ENCODE assay signal across 20 cellular contexts in the genomic region with DNA sequence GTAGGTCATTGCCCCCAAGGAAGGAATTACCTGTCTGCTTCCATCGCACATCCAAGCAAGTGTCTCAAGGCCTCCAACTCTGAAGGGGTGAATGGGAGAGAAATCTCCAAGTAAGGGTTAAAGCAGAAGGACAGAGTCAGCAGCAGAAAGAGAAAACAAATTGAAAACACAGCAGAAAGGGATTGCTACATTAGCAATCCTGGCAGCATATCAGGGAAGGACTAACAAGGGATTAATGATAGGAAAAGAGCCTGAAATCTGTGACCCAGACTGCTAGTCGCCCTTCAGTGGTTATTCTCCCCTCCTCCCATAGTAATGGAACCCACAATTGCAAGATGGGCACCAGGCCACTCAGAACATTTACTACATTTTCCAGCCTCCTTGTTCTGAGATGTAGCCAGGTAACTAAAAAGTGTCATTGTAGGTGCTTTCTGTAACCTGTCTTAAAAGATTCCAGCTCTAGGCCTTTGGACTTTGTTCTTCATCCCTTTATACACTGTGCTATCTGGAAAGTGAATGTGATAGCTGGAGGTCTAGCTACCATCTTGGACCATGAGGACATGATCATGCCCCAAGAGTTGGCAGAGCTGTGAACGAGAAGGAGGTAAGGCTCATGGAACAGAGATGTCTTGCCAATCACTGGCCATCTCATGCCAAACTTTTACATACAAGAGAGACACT.
"Had no signal": no experiment of that assay in that cellular context is flagged by ENCODE, and none has a peak within 500 bp of the region (broad histone marks: within the 10 kb centered on the region; RNA-seq: fewer than 3 reads in every experiment).

No MANE protein-coding gene starts in this region.

- H3K4me3 ChIP-seq: dorsolateral prefrontal cortex, gastrocnemius medialis, heart right ventricle, left ventricle myocardium inferior, lung, prostate gland had no signal

- H3K27ac Mint-ChIP-seq: nephron progenitor cell had no signal

- H3K27me3 ChIP-seq: dorsolateral prefrontal cortex, gastrocnemius medialis, heart right ventricle had no signal

- H3K27me3 Mint-ChIP-seq: naive B cell had no signal

- H3K36me3 ChIP-seq: gastrocnemius medialis, heart right ventricle, left ventricle myocardium inferior, prostate gland had no signal

- H3K4me3 Mint-ChIP-seq: nephron progenitor cell had no signal

- H3K9ac ChIP-seq: parathyroid adenoma had no signal

- H3K27ac ChIP-seq: dorsolateral prefrontal cortex, gastrocnemius medialis, heart right ventricle, left ventricle myocardium inferior, parathyroid adenoma, prostate gland had no signal

- FAIRE-seq: endometrium, keratinocyte had no signal

- DNase-seq: cortex of kidney; dorsolateral prefrontal cortex; effector CD8-positive, alpha-beta T cell; gastrocnemius medialis; heart right ventricle; left ventricle myocardium inferior; mesendoderm; naive B cell; nephron progenitor cell; stimulated activated CD4-positive, alpha-beta T cell treated with anti-CD3 and anti-CD28 coated beads, Interleukin-2, amount 100 ng/mL, for 24 hours; stimulated activated CD4-positive, alpha-beta T cell treated with anti-CD3 and anti-CD28 coated beads, Interleukin-4, amount 100 ng/mL, for 4 hours; stimulated activated naive CD4-positive, alpha-beta T cell treated with Interleukin-2 at 50 U/mL for 16 hours; trophoblast cell had no signal

- ATAC-seq: esophagus mucosa, gastrocnemius medialis, heart right ventricle, sciatic nerve had no signal

- H2AFZ ChIP-seq: parathyroid adenoma had no signal

- H3K9me3 Mint-ChIP-seq: naive B cell, nephron progenitor cell had no signal

- H3K4me1 ChIP-seq: gastrocnemius medialis, heart right ventricle, left ventricle myocardium inferior, prostate gland had no signal

- H3K9me3 ChIP-seq: gastrocnemius medialis, heart right ventricle, left ventricle myocardium inferior, prostate gland had no signal
